ENCODE assay signal across 8 cellular contexts in the genomic region with DNA sequence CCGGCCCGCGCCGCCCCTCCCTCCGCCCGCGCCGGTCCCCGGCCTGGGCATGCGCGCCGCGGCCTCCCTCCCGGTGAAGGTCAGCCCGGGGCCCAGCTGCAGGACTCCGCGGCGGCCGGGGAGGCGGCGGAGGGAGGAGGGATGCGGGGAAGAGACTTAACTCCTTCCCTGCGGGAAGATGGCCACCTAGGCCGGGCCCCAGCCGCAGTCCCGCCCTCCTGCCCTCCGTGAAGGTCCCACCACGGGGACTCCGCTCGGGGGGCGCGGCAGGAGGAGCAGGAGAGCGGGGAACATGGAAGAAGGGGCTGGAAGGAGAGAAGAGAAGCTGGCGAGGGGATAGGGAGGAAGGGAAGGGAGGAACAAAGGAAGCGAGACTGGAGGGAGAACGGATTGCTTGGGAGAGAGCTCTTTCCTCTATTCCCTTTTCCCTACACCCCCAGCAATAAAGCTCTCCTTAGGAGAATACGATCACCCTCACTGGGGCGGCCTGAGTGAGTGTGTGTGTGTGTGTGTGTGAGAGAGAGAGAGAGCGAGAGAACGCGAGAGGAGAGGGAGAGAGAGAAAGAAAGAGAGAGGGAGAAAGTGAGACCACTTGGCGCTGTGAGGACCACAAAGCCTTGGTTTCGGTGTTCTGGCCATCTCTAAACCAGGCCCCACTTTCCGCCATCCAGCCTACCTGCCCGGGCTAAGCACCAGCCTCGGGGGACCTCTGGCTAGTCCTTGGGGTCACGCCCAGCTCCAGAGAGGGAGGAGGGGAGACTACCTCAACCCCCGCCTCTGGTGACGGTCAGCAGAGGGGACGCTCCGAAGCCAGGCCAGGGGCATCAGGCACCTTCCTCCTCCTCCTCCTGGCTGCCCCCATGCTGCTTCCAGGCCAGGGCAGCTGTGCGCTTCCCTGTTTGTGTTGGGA. TPM values are rescaled to one million over a fixed set of nuclear protein-coding genes. Genes with fewer than 3 reads are reported as not detected.
DNase-seq lines count a peak whose midpoint lies in the region; ATAC-seq and TF ChIP-seq lines count a peak whose summit lies in the region.

No MANE protein-coding gene starts in this region.

- peaks cover 33 to 84% (median 82%) of the 10 kb centered on the region in 3 donors for H3K27me3 Mint-ChIP-seq in naive B cell

- no peaks in the 10 kb centered on the region for H3K36me3 Mint-ChIP-seq in naive B cell

- peaks cover 30 to 43% (median 39%) of the 10 kb centered on the region in 3 donors for H3K4me1 Mint-ChIP-seq in naive B cell

- no peak for TF ChIP-seq CTCF in fibroblast of pulmonary artery (IDR thresholded peaks at IDR 0.05; ENCODE audit: low read length, missing control alignments)

- H3K27ac Mint-ChIP-seq in naive B cell: no peak overlapping the region

- DNase-seq in SHP77 (lab: John Stamatoyannopoulos, UW): peak; percentile 46 to 68
- DNase-seq in SHP77 treated with DMSO at 0.1 percent for 48 hours (lab: John Stamatoyannopoulos, UW): no peak
- DNase-seq in SW480 (ENCODE audit: low spot score): peak; percentile 45
- DNase-seq in fibroblast of pulmonary artery (ENCODE audit: low read depth): peak; percentile 75
- no peak for DNase-seq in naive B cell

- no peak for ATAC-seq in naive B cell (ENCODE audit: low read depth in 2 of 2)
- ATAC-seq in HG03378 (IDR thresholded peaks at IDR 0.05; ENCODE audit: unreplicated experiment): no peak
- no peak for ATAC-seq in HG03097 (IDR thresholded peaks at IDR 0.05; ENCODE audit: low FRiP score, unreplicated experiment)
- ATAC-seq in GM21390 (IDR thresholded peaks at IDR 0.05; ENCODE audit: unreplicated experiment): no peak

- no peaks in the 10 kb centered on the region for H3K9me3 Mint-ChIP-seq in naive B cell

- H3K4me3 ChIP-seq in fibroblast of pulmonary artery (replicated peaks; ENCODE audit: low read depth, low read length): peak overlapping the region; percentile 67

- peak overlapping the region; percentile 68 to 89 (median 80) for H3K4me3 Mint-ChIP-seq in naive B cell

RNA-seq across cellular contexts. Expression of gene SMARCD3, which starts 3.7 kb away (rescaled TPM):
- 1 to 10 TPM in 1 of 6 donors, under 1 TPM in 3, not detected in 2; 0.35 to 3.1 (median 0.64) TPM for polyA plus RNA-seq in naive B cell (ENCODE audit: low read depth in 6 of 6)

RNA-seq across cellular contexts. Expression of gene CHPF2, which starts 19.9 kb away (rescaled TPM):
- 10 to 100 TPM; 20.4 to 43.9 (median 25.2) TPM for polyA plus RNA-seq in naive B cell (ENCODE audit: low read depth in 6 of 6)

RNA-seq across cellular contexts. Expression of gene ABCF2, which starts 25.2 kb away (rescaled TPM):
- polyA plus RNA-seq in naive B cell (ENCODE audit: low read depth in 6 of 6): 10 to 100 TPM; 23.0 to 32.6 (median 25.4) TPM

RNA-seq across cellular contexts. Expression of gene H2BK1, which starts 41.9 kb away (rescaled TPM):
- not detected for polyA plus RNA-seq in naive B cell (ENCODE audit: low read depth in 6 of 6)

Comparison
In these comparisons a context has a peak if more than half of its experiments do, and no peak if none do; other contexts are left out.
1. DNase-seq: peak in SHP77 (2 of 2), SW480 (single experiment) and fibroblast of pulmonary artery (single experiment); none in SHP77 treated with DMSO at 0.1 percent for 48 hours (single experiment) and naive B cell (single experiment).